1 cellular context compared by ENCODE assay signal in the genomic region with DNA sequence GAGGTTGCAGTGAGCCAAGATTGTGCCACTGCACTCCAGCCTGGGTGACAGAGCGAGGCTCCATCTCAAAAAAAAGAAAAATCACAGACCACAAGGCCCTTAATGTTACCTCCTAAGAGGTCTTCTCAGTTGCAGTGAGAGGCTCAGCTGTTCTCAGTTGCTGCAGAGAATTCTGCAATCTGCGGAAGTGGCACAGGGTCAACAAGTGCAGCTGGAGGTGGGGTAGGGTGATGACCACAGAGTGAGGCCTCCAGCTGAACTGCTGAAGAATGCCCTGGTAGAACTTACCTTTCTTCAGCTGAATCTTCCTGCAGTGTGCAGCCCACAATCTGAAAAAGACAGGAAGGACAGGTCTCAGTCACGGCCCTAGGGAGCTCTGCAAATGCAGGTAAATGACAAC.
TF ChIP-seq lines count a peak whose summit lies in the region.

No MANE protein-coding gene starts in this region.

TF ChIP-seq in SK-N-SH treated with all-trans-retinoic acid at 6 μM for 48 hours, 23 proteins besides CTCF, POLR2A, EP300 and RAD21 (continued from another document):
- TF ChIP-seq PATZ1 (CRISPR knock-in tag; IDR thresholded peaks at IDR 0.05; ENCODE audit: borderline replicate concordance): no peak
- TF ChIP-seq ZNF565 (CRISPR knock-in tag; conservative IDR thresholded peaks at IDR 0.05; ENCODE audit: low read depth): no peak
- no peak for TF ChIP-seq TOX (CRISPR knock-in tag; IDR thresholded peaks at IDR 0.05; ENCODE audit: borderline replicate concordance)
- TF ChIP-seq, protein P1, sequence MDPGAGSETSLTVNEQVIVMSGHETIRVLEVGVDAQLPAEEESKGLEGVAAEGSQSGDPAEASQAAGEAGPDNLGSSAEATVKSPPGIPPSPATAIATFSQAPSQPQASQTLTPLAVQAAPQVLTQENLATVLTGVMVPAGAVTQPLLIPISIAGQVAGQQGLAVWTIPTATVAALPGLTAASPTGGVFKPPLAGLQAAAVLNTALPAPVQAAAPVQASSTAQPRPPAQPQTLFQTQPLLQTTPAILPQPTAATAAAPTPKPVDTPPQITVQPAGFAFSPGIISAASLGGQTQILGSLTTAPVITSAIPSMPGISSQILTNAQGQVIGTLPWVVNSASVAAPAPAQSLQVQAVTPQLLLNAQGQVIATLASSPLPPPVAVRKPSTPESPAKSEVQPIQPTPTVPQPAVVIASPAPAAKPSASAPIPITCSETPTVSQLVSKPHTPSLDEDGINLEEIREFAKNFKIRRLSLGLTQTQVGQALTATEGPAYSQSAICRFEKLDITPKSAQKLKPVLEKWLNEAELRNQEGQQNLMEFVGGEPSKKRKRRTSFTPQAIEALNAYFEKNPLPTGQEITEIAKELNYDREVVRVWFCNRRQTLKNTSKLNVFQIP (CRISPR knock-in tag; IDR thresholded peaks at IDR 0.05; ENCODE audit: borderline replicate concordance, low read depth): no peak
- no peak for TF ChIP-seq ARNTL (CRISPR knock-in tag; IDR thresholded peaks at IDR 0.05; ENCODE audit: borderline replicate concordance, low read depth)
